10 cellular contexts compared by ENCODE assay signal in genomic region chr12:78088391-78088832, GRCh38.
A peak's percentile ranks its signal among the peaks of the same experiment; 100 is the strongest.
DNase-seq lines count a peak whose midpoint lies in the region; ATAC-seq and TF ChIP-seq lines count a peak whose summit lies in the region.
"Had no signal": no experiment of that assay in that cellular context is flagged by ENCODE, and none has a peak within 500 bp of the region (broad histone marks: within the 10 kb centered on the region; RNA-seq: fewer than 3 reads in every experiment).

No MANE protein-coding gene starts in this region.

- H3K36me3 ChIP-seq in ACC112 (ENCODE audit: insufficient read depth, low read length): peaks cover 4% of the 10 kb centered on the region; the same call in 1 of the 2 replicates
- no peaks in the 10 kb centered on the region for H3K36me3 ChIP-seq in liver (ENCODE audit: control insufficient read depth in 4 of 4, insufficient read depth in 3 of 4, low read depth in 1 of 4, low read length in 3 of 4)
- no peaks in the 10 kb centered on the region for H3K36me3 ChIP-seq in body of pancreas (replicated peaks in 1 of 2; ENCODE audit: insufficient read depth in 1 of 2, low read depth in 2 of 2)

- WGBS in liver: 47% methylated on average over 3 of the region's 3 CpGs
- 58 to 62% methylated on average over 3 of the region's 3 CpGs for WGBS in body of pancreas, 2 donors

- no peak for TF ChIP-seq RAD21 in liver (IDR thresholded peaks at IDR 0.05)

- H3K79me2 ChIP-seq in ACC112 (ENCODE audit: control insufficient read depth, insufficient read depth, low read length, unreplicated experiment): peaks cover 9% of the 10 kb centered on the region

- TF ChIP-seq CTCF in WI38 (IDR thresholded peaks at IDR 0.05; ENCODE audit: low read depth, low read length) (no peak), liver (IDR thresholded peaks at IDR 0.05; ENCODE audit: low read depth, low read length, missing input control) (no peak), body of pancreas (IDR thresholded peaks at IDR 0.05) (no peak)

- DNase-seq in NCI-H2107 treated with DMSO at 0.1 percent for 48 hours (lab: John Stamatoyannopoulos, UW; ENCODE audit: unreplicated experiment) (no peak), body of pancreas (no peak), ecto neural progenitor cell (ENCODE audit: low spot score) (no peak)
- DNase-seq: CD4-positive, alpha-beta memory T cell; NCI-H2081 had no signal

- H3K4me1 ChIP-seq in ACC112 (ENCODE audit: control insufficient read depth, insufficient read depth, low read length, unreplicated experiment) (peaks cover 27% of the 10 kb centered on the region), liver (ENCODE audit: control insufficient read depth in 4 of 4, insufficient read depth in 4 of 4, low read length in 3 of 4) (no peaks in the 10 kb centered on the region), body of pancreas (no peaks in the 10 kb centered on the region)

- H2AFZ ChIP-seq in ACC112 (ENCODE audit: low read length, unreplicated experiment): peak overlapping the region; percentile 24

- H3K4me3 ChIP-seq in ACC112 (ENCODE audit: low read depth, low read length): peak overlapping the region; percentile 61
- peak overlapping the region; percentile 37 for H3K4me3 ChIP-seq in WI38 (ENCODE audit: low read depth, low read length)
- peak overlapping the region in 2 of 3 donors; percentile 24 to 37 for H3K4me3 ChIP-seq in liver (ENCODE audit: low read depth in 1 of 3, low read length in 3 of 3)
- no peak overlapping the region for H3K4me3 ChIP-seq in body of pancreas

- no peak for TF ChIP-seq POLR2A in body of pancreas (IDR thresholded peaks at IDR 0.05)

- intact Hi-C loops in body of pancreas (cut with DNase I): no loop called here

- ATAC-seq in HG02642 (IDR thresholded peaks at IDR 0.05; ENCODE audit: poor library complexity, unreplicated experiment) (peak; percentile 70), body of pancreas (no peak), GM21447 (IDR thresholded peaks at IDR 0.05; ENCODE audit: unreplicated experiment) (no peak)

- no peak overlapping the region for H3K9ac ChIP-seq in liver (ENCODE audit: low read depth in 1 of 2, low read length in 2 of 2)

- peak overlapping the region; percentile 30 for H3K27ac ChIP-seq in ACC112 (ENCODE audit: low read depth, low read length)
- H3K27ac ChIP-seq in liver (ENCODE audit: low read depth in 1 of 2, low read length in 2 of 2): no peak overlapping the region
- no peak overlapping the region for H3K27ac ChIP-seq in body of pancreas

- no peaks in the 10 kb centered on the region for H3K9me3 ChIP-seq in liver (ENCODE audit: control insufficient read depth in 4 of 4, low read length in 3 of 4)
- no peaks in the 10 kb centered on the region for H3K9me3 ChIP-seq in body of pancreas

- H3K27me3 ChIP-seq in ACC112 (ENCODE audit: insufficient read depth, low read length) (no peaks in the 10 kb centered on the region), liver (ENCODE audit: control insufficient read depth in 4 of 4, insufficient read depth in 4 of 4, low read length in 3 of 4) (no peaks in the 10 kb centered on the region), body of pancreas (no peaks in the 10 kb centered on the region)

TF ChIP-seq in liver, 16 proteins besides CTCF, POLR2A, EP300 and RAD21:
- no peak for TF ChIP-seq RXRA (IDR thresholded peaks at IDR 0.05)
- no peak for TF ChIP-seq ATF3 (IDR thresholded peaks at IDR 0.05)
- no peak for TF ChIP-seq MAX (IDR thresholded peaks at IDR 0.05)
- no peak for TF ChIP-seq HNF4G (IDR thresholded peaks at IDR 0.05)
- no peak for TF ChIP-seq REST (IDR thresholded peaks at IDR 0.05)
- no peak for TF ChIP-seq FOXA1 (IDR thresholded peaks at IDR 0.05)
- TF ChIP-seq JUND (IDR thresholded peaks at IDR 0.05): no peak
- TF ChIP-seq TAF1 (conservative IDR thresholded peaks at IDR 0.05): no peak
- no peak for TF ChIP-seq ZBTB33 (IDR thresholded peaks at IDR 0.05)
- no peak for TF ChIP-seq YY1 (IDR thresholded peaks at IDR 0.05)
- no peak for TF ChIP-seq NR2F2 (IDR thresholded peaks at IDR 0.05)
- no peak for TF ChIP-seq EGR1 (IDR thresholded peaks at IDR 0.05; ENCODE audit: low read depth in 2 of 2)

Comparison
In these comparisons a context has a peak if more than half of its experiments do, and no peak if none do; other contexts are left out.
1. H3K4me3 ChIP-seq: peak in ACC112 (single experiment), WI38 (single experiment) and liver (2 of 3); none in body of pancreas (0 of 2).